Comparison of ENCODE assay signal across 19 cellular contexts in the genomic region with DNA sequence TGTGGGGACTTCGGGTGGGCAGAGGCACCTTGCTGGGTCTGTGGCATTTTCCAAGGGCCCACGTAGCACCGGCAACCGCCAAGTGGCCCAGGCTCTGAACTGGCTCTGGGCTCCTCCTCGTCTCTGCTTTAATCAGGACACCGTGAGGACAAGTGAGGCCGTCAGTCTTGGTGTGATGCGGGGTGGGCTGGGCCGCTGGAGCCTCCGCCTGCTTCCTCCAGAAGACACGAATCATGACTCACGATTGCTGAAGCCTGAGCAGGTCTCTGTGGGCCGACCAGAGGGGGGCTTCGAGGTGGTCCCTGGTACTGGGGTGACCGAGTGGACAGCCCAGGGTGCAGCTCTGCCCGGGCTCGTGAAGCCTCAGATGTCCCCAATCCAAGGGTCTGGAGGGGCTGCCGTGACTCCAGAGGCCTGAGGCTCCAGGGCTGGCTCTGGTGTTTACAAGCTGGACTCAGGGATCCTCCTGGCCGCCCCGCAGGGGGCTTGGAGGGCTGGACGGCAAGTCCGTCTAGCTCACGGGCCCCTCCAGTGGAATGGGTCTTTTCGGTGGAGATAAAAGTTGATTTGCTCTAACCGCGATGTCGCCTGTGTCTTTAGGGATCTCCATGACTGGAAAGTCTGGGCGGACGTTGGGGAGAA. TPM values are rescaled to one million over a fixed set of nuclear protein-coding genes. Genes with fewer than 3 reads are reported as not detected.
DNase-seq lines count a peak whose midpoint lies in the region; ATAC-seq and TF ChIP-seq lines count a peak whose summit lies in the region.
"Had no signal": no experiment of that assay in that cellular context is flagged by ENCODE, and none has a peak within 500 bp of the region (broad histone marks: within the 10 kb centered on the region; RNA-seq: fewer than 3 reads in every experiment).

No MANE protein-coding gene starts in this region.

- peaks cover 7% of the 10 kb centered on the region for H3K4me1 Mint-ChIP-seq in activated naive CD8-positive, alpha-beta T cell treated with anti-CD3 and anti-CD28 coated beads, Interleukin-2, amount 50 U/mL, for 24 hours
- peaks cover 6% of the 10 kb centered on the region for H3K4me1 Mint-ChIP-seq in activated naive CD8-positive, alpha-beta T cell treated with anti-CD3 and anti-CD28 coated beads for 36 hours

- no peak overlapping the region for H4K91ac ChIP-seq in IMR-90 (ENCODE audit: insufficient read depth, low read depth, low read length)

- H3K9me3 ChIP-seq in IMR-90 (ENCODE audit: control insufficient read depth, insufficient read depth, low read length) (no peaks in the 10 kb centered on the region), WERI-Rb-1 (ENCODE audit: severe bottlenecking) (no peaks in the 10 kb centered on the region)
- H3K9me3 ChIP-seq: A549, SJSA1 had no signal

- dilution Hi-C loops in IMR-90 (cut with HindIII; ENCODE audit: low sequenced_read_pairs, unreplicated experiment), result no loop called here

- no peak overlapping the region for H2AK9ac ChIP-seq in IMR-90 (replicated peaks; ENCODE audit: low read depth, low read length, poor library complexity)

- WGBS in IMR-90 (ENCODE audit: extremely low coverage in 2 of 2, insufficient read length in 1 of 2), 2 experiments, result 93% methylated on average over 23 of the region's 29 CpGs; no CpG with 5 or more reads in 1 of the 2 experiments

- no peak overlapping the region for H2BK20ac ChIP-seq in IMR-90 (ENCODE audit: low read depth, low read length)

- no peak overlapping the region for H3K4me2 ChIP-seq in IMR-90 (ENCODE audit: low read depth, low read length)
- H3K4me2 ChIP-seq: A549, BLaER1, PC-9 had no signal

- no peak overlapping the region for H4K8ac ChIP-seq in IMR-90 (ENCODE audit: low read depth in 2 of 2, low read length in 2 of 2)

- CTCF ChIA-PET in IMR-90 (lab: Yijun Ruan, JAX), result interaction anchor here (0.6 kb wide), 1 partner anchor 128 kb away, joined by 3 read pairs; no protein-coding TSS in a partner anchor

- H4K5ac ChIP-seq in IMR-90 (ENCODE audit: low read depth, low read length), result no peak overlapping the region

- H2BK15ac ChIP-seq in IMR-90 (ENCODE audit: low read depth, low read length), result no peak overlapping the region

- H3K9me1 ChIP-seq in IMR-90 (ENCODE audit: insufficient read depth, low read length), result no peaks in the 10 kb centered on the region

- peaks cover 12% of the 10 kb centered on the region for H3K36me3 Mint-ChIP-seq in activated naive CD8-positive, alpha-beta T cell treated with anti-CD3 and anti-CD28 coated beads, Interleukin-2, amount 50 U/mL, for 24 hours (ENCODE audit: low read depth)
- H3K36me3 Mint-ChIP-seq in activated naive CD8-positive, alpha-beta T cell treated with anti-CD3 and anti-CD28 coated beads for 36 hours, result peaks cover 11% of the 10 kb centered on the region

- H3K27me3 ChIP-seq in IMR-90 (ENCODE audit: control insufficient read depth, insufficient read depth, low read length), result no peaks in the 10 kb centered on the region
- no peaks in the 10 kb centered on the region for H3K27me3 ChIP-seq in WERI-Rb-1 (ENCODE audit: insufficient read depth, low read depth, severe bottlenecking)
- H3K27me3 ChIP-seq: BLaER1, SJSA1 had no signal

- no peak overlapping the region for H3K9ac ChIP-seq in IMR-90 (ENCODE audit: low read depth, low read length)
- H3K9ac ChIP-seq: BLaER1 had no signal

- ATAC-seq in activated naive CD8-positive, alpha-beta T cell treated with anti-CD3 and anti-CD28 coated beads, Interleukin-2, amount 50 U/mL, for 24 hours, result peak; percentile 9
- no peak for ATAC-seq in IMR-90 (ENCODE audit: low read depth)
- ATAC-seq: A549 had no signal

- H3K79me1 ChIP-seq in IMR-90 (ENCODE audit: low read depth in 1 of 2, low read length in 2 of 2), result 0 out of 4 replicates have a peak, but pooled peaks cover 0 to 5% of the 10 kb centered on the region in 2 experiments

- peaks cover 3% of the 10 kb centered on the region for H3K9me3 Mint-ChIP-seq in activated naive CD8-positive, alpha-beta T cell treated with anti-CD3 and anti-CD28 coated beads, Interleukin-2, amount 50 U/mL, for 24 hours
- peaks cover 2% of the 10 kb centered on the region for H3K9me3 Mint-ChIP-seq in activated naive CD8-positive, alpha-beta T cell treated with anti-CD3 and anti-CD28 coated beads for 36 hours
- H3K9me3 Mint-ChIP-seq: CD4-positive, alpha-beta memory T cell had no signal

- H3K36me3 ChIP-seq in IMR-90 (ENCODE audit: control insufficient read depth, insufficient read depth, low read length), result peaks cover 70% of the 10 kb centered on the region
- H3K36me3 ChIP-seq in WERI-Rb-1, result peaks cover 52% of the 10 kb centered on the region

- H3K27ac ChIP-seq in IMR-90 (ENCODE audit: insufficient read depth, low read length) (no peak overlapping the region), VCaP (peak overlapping the region; percentile 65), WERI-Rb-1 (no peak overlapping the region)
- H3K27ac ChIP-seq: A549, BLaER1, PC-9, SJSA1 had no signal

- POLR2A ChIA-PET in IMR-90 (lab: Charles Lee; ENCODE audit: unreplicated experiment), result no interaction called here

- H3K23ac ChIP-seq in IMR-90 (ENCODE audit: low read depth, low read length), result no peak overlapping the region

- in situ Hi-C loops in IMR-90 (cut with MboI; ENCODE audit: low sequenced_read_pairs), result no loop called here

- BruUV-seq in IMR-90 (replicated peaks; lab: Mats Ljungman, UMichigan), result TSS peak; percentile 78

- peaks cover 2% of the 10 kb centered on the region; the same call in 1 of the 2 replicates for H3K4me1 ChIP-seq in IMR-90 (ENCODE audit: control insufficient read depth, insufficient read depth, low read length)
- H3K4me1 ChIP-seq: A549, SJSA1 had no signal

- H2BK5ac ChIP-seq in IMR-90 (ENCODE audit: low read depth, low read length, poor library complexity, severe bottlenecking), result no peak overlapping the region

- no peaks in the 10 kb centered on the region for H3K27me3 Mint-ChIP-seq in activated naive CD8-positive, alpha-beta T cell treated with anti-CD3 and anti-CD28 coated beads, Interleukin-2, amount 50 U/mL, for 24 hours
- no peaks in the 10 kb centered on the region for H3K27me3 Mint-ChIP-seq in activated naive CD8-positive, alpha-beta T cell treated with anti-CD3 and anti-CD28 coated beads for 36 hours
- H3K27me3 Mint-ChIP-seq: CD4-positive, alpha-beta memory T cell had no signal

- no peaks in the 10 kb centered on the region for H4K20me1 ChIP-seq in IMR-90 (ENCODE audit: insufficient read depth, low read length)

- intact Hi-C loops in IMR-90 (cut with micrococcal nuclease) (no loop called here), posterior vena cava (cut with DNase I) (no loop called here)

- no peak for DNase-seq in activated naive CD8-positive, alpha-beta T cell treated with anti-CD3 and anti-CD28 coated beads, Interleukin-2, amount 50 U/mL, for 24 hours
- DNase-seq in activated naive CD8-positive, alpha-beta T cell treated with anti-CD3 and anti-CD28 coated beads for 36 hours, result no peak
- no peak for DNase-seq in IMR-90
- peak; percentile 67 for DNase-seq in posterior vena cava (ENCODE audit: low spot score)
- no peak for DNase-seq in NCI-H1048 (lab: John Stamatoyannopoulos, UW)
- DNase-seq in UCSD-AML1 (lab: John Stamatoyannopoulos, UW; ENCODE audit: unreplicated experiment), result no peak
- no peak for DNase-seq in WERI-Rb-1
- DNase-seq: Calu3; CD4-positive, alpha-beta memory T cell; DMS53; NCI-H1417 treated with DMSO at 0.1 percent for 48 hours; NCI-H187 treated with DMSO at 0.1 percent for 48 hours; NCI-H226; NCI-H524; PC-9 had no signal

- no peak overlapping the region for H2BK120ac ChIP-seq in IMR-90 (ENCODE audit: low read depth, low read length)

- TF ChIP-seq CTCF in IMR-90 (conservative IDR thresholded peaks at IDR 0.05; ENCODE audit: low read depth, low read length) (no peak), VCaP (conservative IDR thresholded peaks at IDR 0.05) (no peak), WERI-Rb-1 (IDR thresholded peaks at IDR 0.05; ENCODE audit: low read depth, low read length) (no peak)

- H3K4me3 ChIP-seq in IMR-90 (ENCODE audit: insufficient read depth, low read depth, low read length), result no peak overlapping the region
- H3K4me3 ChIP-seq in WERI-Rb-1 (ENCODE audit: low read depth, low read length), result no peak overlapping the region
- H3K4me3 ChIP-seq: A549, BLaER1, PC-9, SJSA1 had no signal

- H2AK5ac ChIP-seq in IMR-90 (ENCODE audit: low read depth, low read length), result no peak overlapping the region

- H3K18ac ChIP-seq in IMR-90 (ENCODE audit: low read depth, low read length), result no peak overlapping the region

- H3K14ac ChIP-seq in IMR-90 (replicated peaks; ENCODE audit: low read depth, low read length), result no peak overlapping the region

- no peak overlapping the region for H2AFZ ChIP-seq in IMR-90 (replicated peaks; ENCODE audit: low read length, poor library complexity)
- H2AFZ ChIP-seq: PC-9 had no signal

- H3K4me3 Mint-ChIP-seq in activated naive CD8-positive, alpha-beta T cell treated with anti-CD3 and anti-CD28 coated beads, Interleukin-2, amount 50 U/mL, for 24 hours, result no peak overlapping the region
- H3K4me3 Mint-ChIP-seq in activated naive CD8-positive, alpha-beta T cell treated with anti-CD3 and anti-CD28 coated beads for 36 hours, result no peak overlapping the region
- H3K4me3 Mint-ChIP-seq: CD4-positive, alpha-beta memory T cell had no signal

- TF ChIP-seq RAD21 in IMR-90 (IDR thresholded peaks at IDR 0.05; ENCODE audit: low read length), result no peak

- TF ChIP-seq POLR2A in IMR-90 (IDR thresholded peaks at IDR 0.05; ENCODE audit: low read depth, low read length), result no peak

- no peak overlapping the region for H3K4ac ChIP-seq in IMR-90 (ENCODE audit: low read depth, low read length)

- H3K56ac ChIP-seq in IMR-90 (ENCODE audit: extremely low read depth, insufficient read depth, low read length), result no peak overlapping the region

- no peak overlapping the region for H3K27ac Mint-ChIP-seq in activated naive CD8-positive, alpha-beta T cell treated with anti-CD3 and anti-CD28 coated beads, Interleukin-2, amount 50 U/mL, for 24 hours
- no peak overlapping the region for H3K27ac Mint-ChIP-seq in activated naive CD8-positive, alpha-beta T cell treated with anti-CD3 and anti-CD28 coated beads for 36 hours
- H3K27ac Mint-ChIP-seq: CD4-positive, alpha-beta memory T cell had no signal

RNA-seq across cellular contexts. Expression of a gene that starts 5.8 kb away (rescaled TPM):
- total RNA-seq in activated naive CD8-positive, alpha-beta T cell treated with anti-CD3 and anti-CD28 coated beads for 36 hours, result 100 to 1,000 TPM; 267 to 289 TPM
- 14.2 and 14.9 TPM in 2 replicates for total RNA-seq in IMR-90 (2012; rRNA removed)
- 76.4 and 88.2 TPM in 2 replicates for polyA plus RNA-seq in IMR-90 (2012; rRNA removed)
- polyA plus RNA-seq in IMR-90 (2012; cell fraction: cytosol; rRNA removed), result 66.6 and 114 TPM in 2 replicates
- 336 and 1,029 TPM in 2 replicates for polyA plus RNA-seq in IMR-90 (2012; cell fraction: nucleus; rRNA removed; ENCODE audit: low replicate concordance)
- 100 to 1,000 TPM; 108 to 128 TPM for total RNA-seq in posterior vena cava

RNA-seq across cellular contexts. Expression of a gene that starts 21.9 kb away (rescaled TPM):
- total RNA-seq in activated naive CD8-positive, alpha-beta T cell treated with anti-CD3 and anti-CD28 coated beads for 36 hours, result 10 to 100 TPM; 24.7 to 25.1 TPM
- total RNA-seq in IMR-90 (2012; rRNA removed) (25.0 and 28.7 TPM in 2 replicates), posterior vena cava (10 to 100 TPM; 32.0 to 44.3 TPM)
- polyA plus RNA-seq in IMR-90 (2012; rRNA removed), result 49.8 and 55.1 TPM in 2 replicates
- 54.5 and 68.5 TPM in 2 replicates for polyA plus RNA-seq in IMR-90 (2012; cell fraction: cytosol; rRNA removed)
- polyA plus RNA-seq in IMR-90 (2012; cell fraction: nucleus; rRNA removed; ENCODE audit: low replicate concordance), result 89.2 and 183 TPM in 2 replicates

RNA-seq across cellular contexts. Expression of a gene that starts 30.2 kb away (rescaled TPM):
- not detected for total RNA-seq in activated naive CD8-positive, alpha-beta T cell treated with anti-CD3 and anti-CD28 coated beads for 36 hours
- total RNA-seq in IMR-90 (2012; rRNA removed) (not detected in 2 replicates), posterior vena cava (not detected)
- polyA plus RNA-seq in IMR-90 (2012; rRNA removed), result 0.04 and 0.09 TPM in 2 replicates
- 0.03 TPM in 2 replicates for polyA plus RNA-seq in IMR-90 (2012; cell fraction: cytosol; rRNA removed)
- 0.15 and 0.29 TPM in 2 replicates for polyA plus RNA-seq in IMR-90 (2012; cell fraction: nucleus; rRNA removed; ENCODE audit: low replicate concordance)
- total RNA-seq: CD4-positive, alpha-beta memory T cell; PC-9; SJSA1 had no signal
- polyA plus RNA-seq: CD4-positive, alpha-beta memory T cell had no signal

RNA-seq across cellular contexts. Expression of a gene that starts 31.4 kb away (rescaled TPM):
- 10 to 100 TPM; 22.9 to 23.5 TPM for total RNA-seq in activated naive CD8-positive, alpha-beta T cell treated with anti-CD3 and anti-CD28 coated beads for 36 hours
- total RNA-seq in IMR-90 (2012; rRNA removed) (2.3 and 2.5 TPM in 2 replicates), posterior vena cava (10 to 100 TPM; 15.2 to 20.5 TPM)
- polyA plus RNA-seq in IMR-90 (2012; rRNA removed), result 8.7 and 9.8 TPM in 2 replicates
- polyA plus RNA-seq in IMR-90 (2012; cell fraction: cytosol; rRNA removed), result 4.2 and 5.1 TPM in 2 replicates
- polyA plus RNA-seq in IMR-90 (2012; cell fraction: nucleus; rRNA removed; ENCODE audit: low replicate concordance), result 45.6 and 69.6 TPM in 2 replicates

RNA-seq across cellular contexts. Expression of a gene that starts 38.4 kb away (rescaled TPM):
- 10 to 100 TPM; 15.2 to 15.4 TPM for total RNA-seq in activated naive CD8-positive, alpha-beta T cell treated with anti-CD3 and anti-CD28 coated beads for 36 hours
- total RNA-seq in IMR-90 (2012; rRNA removed) (3.3 and 3.4 TPM in 2 replicates), posterior vena cava (under 1 TPM; 0.33 to 0.42 TPM)
- polyA plus RNA-seq in IMR-90 (2012; rRNA removed), result 4.9 and 6.4 TPM in 2 replicates
- 3.1 and 4.5 TPM in 2 replicates for polyA plus RNA-seq in IMR-90 (2012; cell fraction: cytosol; rRNA removed)
- polyA plus RNA-seq in IMR-90 (2012; cell fraction: nucleus; rRNA removed; ENCODE audit: low replicate concordance), result 3.0 and 9.5 TPM in 2 replicates
